ENCODE assay signal across 22 cellular contexts in genomic region chr6:3037578-3038365, GRCh38. TPM values are rescaled to one million over a fixed set of nuclear protein-coding genes. Genes with fewer than 3 reads are reported as not detected.
A peak's percentile ranks its signal among the peaks of the same experiment; 100 is the strongest.
DNase-seq lines count a peak whose midpoint lies in the region; ATAC-seq and TF ChIP-seq lines count a peak whose summit lies in the region.
"Had no signal": no experiment of that assay in that cellular context is flagged by ENCODE, and none has a peak within 500 bp of the region (broad histone marks: within the 10 kb centered on the region; RNA-seq: fewer than 3 reads in every experiment).

No MANE protein-coding gene starts in this region.

- H3K27ac Mint-ChIP-seq in nephron progenitor cell, result peak overlapping the region; percentile 62
- H3K27ac Mint-ChIP-seq: activated T-helper 1 cell treated with anti-CD3 and anti-CD28 coated beads, Interleukin-12 subunit alpha, Interleukin-12 subunit beta, Interleukin-2, Interleukin-4 antibody, amounts not matched to agents 30 ng/mL and 10 ng/mL and 1 ng/mL, durations not matched to agents 14 hours and 24 hours and 36 hours; stimulated activated effector memory CD8-positive, alpha-beta T cell treated with anti-CD3 and anti-CD28 coated beads, Interleukin-12 subunit alpha, Interleukin-12 subunit beta, amount 100 ng/mL, for 72 hours had no signal

- in situ Hi-C loops in GM13976 (cut with MboI; ENCODE audit: low sequenced_read_pairs, unreplicated experiment), result no loop called here

- no peak overlapping the region for H3K4me3 Mint-ChIP-seq in nephron progenitor cell
- H3K4me3 Mint-ChIP-seq: activated T-helper 1 cell treated with anti-CD3 and anti-CD28 coated beads, Interleukin-12 subunit alpha, Interleukin-12 subunit beta, Interleukin-2, Interleukin-4 antibody, amounts not matched to agents 30 ng/mL and 10 ng/mL and 1 ng/mL, durations not matched to agents 14 hours and 24 hours and 36 hours; neural crest cell; stimulated activated effector memory CD8-positive, alpha-beta T cell treated with anti-CD3 and anti-CD28 coated beads, Interleukin-12 subunit alpha, Interleukin-12 subunit beta, amount 100 ng/mL, for 72 hours had no signal

- DNase-seq in D341Med (ENCODE audit: low spot score) (peak; percentile 53), NCI-H2171 treated with DMSO at 0.1 percent for 48 hours (lab: John Stamatoyannopoulos, UW) (peak; percentile 73), dermis blood vessel endothelial cell (peak; percentile 33), nephron progenitor cell (no peak), NCI-H1092 treated with DMSO at 0.1 percent for 48 hours (lab: John Stamatoyannopoulos, UW) (no peak), GM13976 (ENCODE audit: low spot score) (no peak)
- DNase-seq: ACHN; activated CD4-positive, alpha-beta T cell treated with anti-CD3 and anti-CD28 coated beads, Interleukin-2, amount 50 U/mL, for 48 hours; activated naive CD4-positive, alpha-beta T cell treated with anti-CD3 and anti-CD28 coated beads, Interleukin-2, amount 50 U/mL, for 16 hours; Caco-2; DND-41; NCI-H1436 treated with DMSO at 0.1 percent for 48 hours; right lobe of liver; Right ventricle myocardium superior; stimulated activated CD4-positive, alpha-beta T cell treated with anti-CD3 and anti-CD28 coated beads, Interleukin-4, amount 100 ng/mL, for 24 hours; T1000 had no signal

- peaks cover 35% of the 10 kb centered on the region for H3K4me1 Mint-ChIP-seq in nephron progenitor cell
- H3K4me1 Mint-ChIP-seq: stimulated activated effector memory CD8-positive, alpha-beta T cell treated with anti-CD3 and anti-CD28 coated beads, Interleukin-12 subunit alpha, Interleukin-12 subunit beta, amount 100 ng/mL, for 72 hours had no signal

- TF ChIP-seq CTCF in nephron progenitor cell (IDR thresholded peaks at IDR 0.05) (no peak), GM13976 (IDR thresholded peaks at IDR 0.05; ENCODE audit: borderline replicate concordance, control extremely low read depth, extremely low read depth, insufficient read depth, missing control alignments) (no peak)

- H3K9me3 Mint-ChIP-seq in nephron progenitor cell, result peaks cover 27% of the 10 kb centered on the region

- H3K36me3 Mint-ChIP-seq in nephron progenitor cell (ENCODE audit: low read depth), result peaks cover 8% of the 10 kb centered on the region
- H3K36me3 Mint-ChIP-seq: stimulated activated effector memory CD8-positive, alpha-beta T cell treated with anti-CD3 and anti-CD28 coated beads, Interleukin-12 subunit alpha, Interleukin-12 subunit beta, amount 100 ng/mL, for 72 hours had no signal

- H3K27me3 Mint-ChIP-seq in nephron progenitor cell (ENCODE audit: low read depth, poor library complexity), result peaks cover 4% of the 10 kb centered on the region

- ATAC-seq in HG02759 (IDR thresholded peaks at IDR 0.05; ENCODE audit: unreplicated experiment) (no peak), SK-N-SH treated with all-trans-retinoic acid at 6 μM for 48 hours (no peak)
- ATAC-seq: activated CD4-positive, CD25-positive, alpha-beta regulatory T cell treated with anti-CD3 and anti-CD28 coated beads, Interleukin-2, amount 50 U/mL, for 24 hours; stimulated activated effector memory CD8-positive, alpha-beta T cell treated with anti-CD3 and anti-CD28 coated beads, Interleukin-12 subunit alpha, Interleukin-12 subunit beta, amount 100 ng/mL, for 72 hours had no signal

TF ChIP-seq in SK-N-SH treated with all-trans-retinoic acid at 6 μM for 48 hours, 23 proteins besides CTCF, POLR2A, EP300 and RAD21:
- TF ChIP-seq ZFP3 (CRISPR knock-in tag; IDR thresholded peaks at IDR 0.05) (no peak), TCF4 (CRISPR knock-in tag; IDR thresholded peaks at IDR 0.05; ENCODE audit: borderline replicate concordance) (no peak), ISL1 (CRISPR knock-in tag; IDR thresholded peaks at IDR 0.05) (no peak), CSDC2 (CRISPR knock-in tag; IDR thresholded peaks at IDR 0.05) (no peak), ZC3H10 (CRISPR knock-in tag; IDR thresholded peaks at IDR 0.05) (no peak), TOX (CRISPR knock-in tag; IDR thresholded peaks at IDR 0.05; ENCODE audit: borderline replicate concordance) (no peak), SNAI2 (CRISPR knock-in tag; IDR thresholded peaks at IDR 0.05) (no peak), PATZ1 (CRISPR knock-in tag; IDR thresholded peaks at IDR 0.05; ENCODE audit: borderline replicate concordance) (no peak), PPARA (CRISPR knock-in tag; IDR thresholded peaks at IDR 0.05; ENCODE audit: borderline replicate concordance) (no peak), ZFP30 (CRISPR knock-in tag; IDR thresholded peaks at IDR 0.05) (no peak), ZNF565 (CRISPR knock-in tag; conservative IDR thresholded peaks at IDR 0.05; ENCODE audit: low read depth) (no peak), OSR1 (CRISPR knock-in tag; IDR thresholded peaks at IDR 0.05) (no peak), ARNTL (CRISPR knock-in tag; IDR thresholded peaks at IDR 0.05; ENCODE audit: borderline replicate concordance, low read depth) (no peak), ESRRG (CRISPR knock-in tag; IDR thresholded peaks at IDR 0.05) (no peak), RARB (CRISPR knock-in tag; IDR thresholded peaks at IDR 0.05) (no peak), ZNF8 (CRISPR knock-in tag; IDR thresholded peaks at IDR 0.05) (no peak)
- TF ChIP-seq, protein P1, sequence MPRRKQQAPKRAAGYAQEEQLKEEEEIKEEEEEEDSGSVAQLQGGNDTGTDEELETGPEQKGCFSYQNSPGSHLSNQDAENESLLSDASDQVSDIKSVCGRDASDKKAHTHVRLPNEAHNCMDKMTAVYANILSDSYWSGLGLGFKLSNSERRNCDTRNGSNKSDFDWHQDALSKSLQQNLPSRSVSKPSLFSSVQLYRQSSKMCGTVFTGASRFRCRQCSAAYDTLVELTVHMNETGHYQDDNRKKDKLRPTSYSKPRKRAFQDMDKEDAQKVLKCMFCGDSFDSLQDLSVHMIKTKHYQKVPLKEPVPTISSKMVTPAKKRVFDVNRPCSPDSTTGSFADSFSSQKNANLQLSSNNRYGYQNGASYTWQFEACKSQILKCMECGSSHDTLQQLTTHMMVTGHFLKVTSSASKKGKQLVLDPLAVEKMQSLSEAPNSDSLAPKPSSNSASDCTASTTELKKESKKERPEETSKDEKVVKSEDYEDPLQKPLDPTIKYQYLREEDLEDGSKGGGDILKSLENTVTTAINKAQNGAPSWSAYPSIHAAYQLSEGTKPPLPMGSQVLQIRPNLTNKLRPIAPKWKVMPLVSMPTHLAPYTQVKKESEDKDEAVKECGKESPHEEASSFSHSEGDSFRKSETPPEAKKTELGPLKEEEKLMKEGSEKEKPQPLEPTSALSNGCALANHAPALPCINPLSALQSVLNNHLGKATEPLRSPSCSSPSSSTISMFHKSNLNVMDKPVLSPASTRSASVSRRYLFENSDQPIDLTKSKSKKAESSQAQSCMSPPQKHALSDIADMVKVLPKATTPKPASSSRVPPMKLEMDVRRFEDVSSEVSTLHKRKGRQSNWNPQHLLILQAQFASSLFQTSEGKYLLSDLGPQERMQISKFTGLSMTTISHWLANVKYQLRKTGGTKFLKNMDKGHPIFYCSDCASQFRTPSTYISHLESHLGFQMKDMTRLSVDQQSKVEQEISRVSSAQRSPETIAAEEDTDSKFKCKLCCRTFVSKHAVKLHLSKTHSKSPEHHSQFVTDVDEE (CRISPR knock-in tag; IDR thresholded peaks at IDR 0.05), result no peak
- TF ChIP-seq, protein P2, sequence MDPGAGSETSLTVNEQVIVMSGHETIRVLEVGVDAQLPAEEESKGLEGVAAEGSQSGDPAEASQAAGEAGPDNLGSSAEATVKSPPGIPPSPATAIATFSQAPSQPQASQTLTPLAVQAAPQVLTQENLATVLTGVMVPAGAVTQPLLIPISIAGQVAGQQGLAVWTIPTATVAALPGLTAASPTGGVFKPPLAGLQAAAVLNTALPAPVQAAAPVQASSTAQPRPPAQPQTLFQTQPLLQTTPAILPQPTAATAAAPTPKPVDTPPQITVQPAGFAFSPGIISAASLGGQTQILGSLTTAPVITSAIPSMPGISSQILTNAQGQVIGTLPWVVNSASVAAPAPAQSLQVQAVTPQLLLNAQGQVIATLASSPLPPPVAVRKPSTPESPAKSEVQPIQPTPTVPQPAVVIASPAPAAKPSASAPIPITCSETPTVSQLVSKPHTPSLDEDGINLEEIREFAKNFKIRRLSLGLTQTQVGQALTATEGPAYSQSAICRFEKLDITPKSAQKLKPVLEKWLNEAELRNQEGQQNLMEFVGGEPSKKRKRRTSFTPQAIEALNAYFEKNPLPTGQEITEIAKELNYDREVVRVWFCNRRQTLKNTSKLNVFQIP (CRISPR knock-in tag; IDR thresholded peaks at IDR 0.05; ENCODE audit: borderline replicate concordance, low read depth), result no peak
- TF ChIP-seq, protein P3, sequence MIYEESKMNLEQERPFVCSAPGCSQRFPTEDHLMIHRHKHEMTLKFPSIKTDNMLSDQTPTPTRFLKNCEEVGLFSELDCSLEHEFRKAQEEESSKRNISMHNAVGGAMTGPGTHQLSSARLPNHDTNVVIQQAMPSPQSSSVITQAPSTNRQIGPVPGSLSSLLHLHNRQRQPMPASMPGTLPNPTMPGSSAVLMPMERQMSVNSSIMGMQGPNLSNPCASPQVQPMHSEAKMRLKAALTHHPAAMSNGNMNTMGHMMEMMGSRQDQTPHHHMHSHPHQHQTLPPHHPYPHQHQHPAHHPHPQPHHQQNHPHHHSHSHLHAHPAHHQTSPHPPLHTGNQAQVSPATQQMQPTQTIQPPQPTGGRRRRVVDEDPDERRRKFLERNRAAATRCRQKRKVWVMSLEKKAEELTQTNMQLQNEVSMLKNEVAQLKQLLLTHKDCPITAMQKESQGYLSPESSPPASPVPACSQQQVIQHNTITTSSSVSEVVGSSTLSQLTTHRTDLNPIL (CRISPR knock-in tag; IDR thresholded peaks at IDR 0.05; ENCODE audit: low read depth), result no peak

RNA-seq across cellular contexts. Expression of gene RIPK1, which starts 30.5 kb away (rescaled TPM):
- total RNA-seq in dermis blood vessel endothelial cell, result 30.5 and 35.4 TPM in 2 replicates

RNA-seq across cellular contexts. Expression of gene NQO2, which starts 38.1 kb away (rescaled TPM):
- 22.5 and 24.1 TPM in 2 replicates for total RNA-seq in dermis blood vessel endothelial cell

Comparison
In these comparisons a context has a peak if more than half of its experiments do, and no peak if none do; other contexts are left out.
1. DNase-seq: peak in D341Med (single experiment), NCI-H2171 treated with DMSO at 0.1 percent for 48 hours (single experiment) and dermis blood vessel endothelial cell (single experiment); none in nephron progenitor cell (single experiment), NCI-H1092 treated with DMSO at 0.1 percent for 48 hours (single experiment) and GM13976 (single experiment).